ENCODE assay signal across 1 cellular context in the genomic region with DNA sequence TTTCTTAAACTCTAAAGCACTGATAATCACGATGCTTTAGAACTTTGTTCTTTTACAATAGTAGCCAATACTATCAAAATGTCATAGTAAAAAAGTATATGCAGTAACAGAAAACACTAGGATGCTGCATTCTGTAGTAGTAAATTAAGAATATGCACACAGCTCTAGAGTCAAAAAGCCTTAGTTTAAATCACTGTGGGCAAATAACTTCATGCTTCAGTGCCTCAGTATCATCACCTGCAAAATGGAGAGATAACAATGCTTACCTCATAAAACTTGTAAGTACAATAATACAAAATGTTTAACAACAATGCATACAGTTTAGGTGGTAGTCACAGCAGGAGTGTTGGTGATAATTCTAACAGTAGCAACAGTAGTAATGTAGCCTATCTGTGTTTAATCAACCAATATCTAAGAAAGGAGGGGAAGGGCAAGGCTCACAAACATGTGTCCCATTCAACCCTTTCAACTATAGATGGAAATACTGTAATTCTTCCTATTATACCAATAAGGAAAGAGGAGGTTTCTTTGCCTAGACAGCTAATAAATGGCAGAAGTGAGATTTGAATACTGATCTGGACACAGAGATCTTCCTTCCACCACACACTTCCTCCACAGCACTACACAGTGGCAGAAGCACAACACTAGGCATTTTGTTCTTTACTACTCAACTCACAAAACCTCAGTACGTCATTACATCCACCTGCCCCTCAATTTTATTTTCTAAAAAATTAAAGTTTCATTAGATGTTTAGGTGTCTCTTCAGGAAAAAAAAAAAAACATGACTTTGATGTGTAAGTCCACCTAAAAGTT.
TF ChIP-seq lines count a peak whose summit lies in the region.

No MANE protein-coding gene starts in this region.

TF ChIP-seq in GM23338, 12 proteins besides CTCF, POLR2A, EP300 and RAD21 (continued from another document):
- TF ChIP-seq ZNF462 (CRISPR knock-in tag; IDR thresholded peaks at IDR 0.05) (no peak), CREB1 (CRISPR knock-in tag; IDR thresholded peaks at IDR 0.05; ENCODE audit: low read depth) (no peak), EZH2 (IDR thresholded peaks at IDR 0.05; ENCODE audit: low read depth, unreplicated experiment) (no peak)
TF ChIP-seq in GM23338: peak in this region for 0.
